1 cellular context compared by ENCODE assay signal in the genomic region with DNA sequence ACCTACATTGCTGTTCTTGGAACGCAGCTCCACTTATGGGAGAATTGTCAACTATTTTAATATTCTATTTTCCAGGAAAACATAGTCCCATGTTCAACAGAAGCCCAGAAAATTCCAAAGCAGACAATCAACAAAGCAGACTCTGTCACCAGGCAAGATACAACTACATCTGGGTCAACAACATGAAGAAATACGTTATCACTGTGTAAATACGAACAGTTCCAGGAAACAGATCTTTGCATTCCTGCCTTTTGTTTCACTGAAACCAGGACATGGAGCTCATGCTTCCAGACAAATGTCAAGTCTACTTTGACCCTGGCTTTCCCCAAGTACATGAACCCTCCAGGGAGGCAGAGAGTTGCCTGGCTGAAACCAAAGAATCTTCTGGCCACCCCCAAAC.
TF ChIP-seq lines count a peak whose summit lies in the region.

No MANE protein-coding gene starts in this region.

TF ChIP-seq in HepG2, 621 proteins besides CTCF, POLR2A, EP300 and RAD21 (continued from another document and continues in another):
- TF ChIP-seq, protein P1, sequence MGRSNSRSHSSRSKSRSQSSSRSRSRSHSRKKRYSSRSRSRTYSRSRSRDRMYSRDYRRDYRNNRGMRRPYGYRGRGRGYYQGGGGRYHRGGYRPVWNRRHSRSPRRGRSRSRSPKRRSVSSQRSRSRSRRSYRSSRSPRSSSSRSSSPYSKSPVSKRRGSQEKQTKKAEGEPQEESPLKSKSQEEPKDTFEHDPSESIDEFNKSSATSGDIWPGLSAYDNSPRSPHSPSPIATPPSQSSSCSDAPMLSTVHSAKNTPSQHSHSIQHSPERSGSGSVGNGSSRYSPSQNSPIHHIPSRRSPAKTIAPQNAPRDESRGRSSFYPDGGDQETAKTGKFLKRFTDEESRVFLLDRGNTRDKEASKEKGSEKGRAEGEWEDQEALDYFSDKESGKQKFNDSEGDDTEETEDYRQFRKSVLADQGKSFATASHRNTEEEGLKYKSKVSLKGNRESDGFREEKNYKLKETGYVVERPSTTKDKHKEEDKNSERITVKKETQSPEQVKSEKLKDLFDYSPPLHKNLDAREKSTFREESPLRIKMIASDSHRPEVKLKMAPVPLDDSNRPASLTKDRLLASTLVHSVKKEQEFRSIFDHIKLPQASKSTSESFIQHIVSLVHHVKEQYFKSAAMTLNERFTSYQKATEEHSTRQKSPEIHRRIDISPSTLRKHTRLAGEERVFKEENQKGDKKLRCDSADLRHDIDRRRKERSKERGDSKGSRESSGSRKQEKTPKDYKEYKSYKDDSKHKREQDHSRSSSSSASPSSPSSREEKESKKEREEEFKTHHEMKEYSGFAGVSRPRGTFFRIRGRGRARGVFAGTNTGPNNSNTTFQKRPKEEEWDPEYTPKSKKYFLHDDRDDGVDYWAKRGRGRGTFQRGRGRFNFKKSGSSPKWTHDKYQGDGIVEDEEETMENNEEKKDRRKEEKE (IDR thresholded peaks at IDR 0.05): no peak
- TF ChIP-seq STAT5B (CRISPR knock-in tag; IDR thresholded peaks at IDR 0.05): 0 out of 2 replicates have a peak, but pooled peaks have one; percentile 68
- TF ChIP-seq FOXC1 (CRISPR knock-in tag; IDR thresholded peaks at IDR 0.05; ENCODE audit: borderline replicate concordance): no peak
- no peak for TF ChIP-seq ZFP36L1 (CRISPR knock-in tag; IDR thresholded peaks at IDR 0.05)
- TF ChIP-seq GPBP1L1 (CRISPR knock-in tag; IDR thresholded peaks at IDR 0.05): no peak
- TF ChIP-seq ZNF574 (CRISPR knock-in tag; IDR thresholded peaks at IDR 0.05): peak; percentile 43; the same call in 1 of the 2 replicates
- no peak for TF ChIP-seq CCDC6 (CRISPR knock-in tag; IDR thresholded peaks at IDR 0.05)
- 0 out of 2 replicates have a peak, but pooled peaks have one; percentile 22 for TF ChIP-seq JUN (CRISPR knock-in tag; IDR thresholded peaks at IDR 0.05)
- no peak for TF ChIP-seq ATF5 (CRISPR knock-in tag; IDR thresholded peaks at IDR 0.05; ENCODE audit: low read depth)
- TF ChIP-seq TARDBP (CRISPR knock-in tag; IDR thresholded peaks at IDR 0.05): peak; percentile 95
- TF ChIP-seq ZFP41 (CRISPR knock-in tag; IDR thresholded peaks at IDR 0.05; ENCODE audit: borderline replicate concordance): no peak
- no peak for TF ChIP-seq SNRNP70 (IDR thresholded peaks at IDR 0.05; ENCODE audit: low read depth, low read length)
- TF ChIP-seq MAFG (CRISPR knock-in tag; IDR thresholded peaks at IDR 0.05): no peak
- TF ChIP-seq ZGPAT (CRISPR knock-in tag; IDR thresholded peaks at IDR 0.05): peak; percentile 88
- no peak for TF ChIP-seq CCAR2 (optimal IDR thresholded peaks at IDR 0.05; ENCODE audit: low read depth, low read length)
- TF ChIP-seq ZHX1 (CRISPR knock-in tag; IDR thresholded peaks at IDR 0.05; ENCODE audit: low read depth): 0 out of 2 replicates have a peak, but pooled peaks have one; percentile 55
- TF ChIP-seq, protein P2, sequence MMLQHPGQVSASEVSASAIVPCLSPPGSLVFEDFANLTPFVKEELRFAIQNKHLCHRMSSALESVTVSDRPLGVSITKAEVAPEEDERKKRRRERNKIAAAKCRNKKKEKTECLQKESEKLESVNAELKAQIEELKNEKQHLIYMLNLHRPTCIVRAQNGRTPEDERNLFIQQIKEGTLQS (CRISPR knock-in tag; IDR thresholded peaks at IDR 0.05): no peak
- no peak for TF ChIP-seq AFF4 (CRISPR knock-in tag; IDR thresholded peaks at IDR 0.05)
- no peak for TF ChIP-seq SNAPC4 (CRISPR knock-in tag; IDR thresholded peaks at IDR 0.05)
- TF ChIP-seq STAG1 (CRISPR knock-in tag; IDR thresholded peaks at IDR 0.05): peak; percentile 24
- TF ChIP-seq THAP11 (CRISPR knock-in tag; IDR thresholded peaks at IDR 0.05): peak; percentile 79
- TF ChIP-seq FOSL1 (CRISPR knock-in tag; IDR thresholded peaks at IDR 0.05; ENCODE audit: borderline replicate concordance): no peak
- TF ChIP-seq ZUFSP (CRISPR knock-in tag; IDR thresholded peaks at IDR 0.05; ENCODE audit: borderline replicate concordance): no peak
- TF ChIP-seq KDM6A (CRISPR knock-in tag; IDR thresholded peaks at IDR 0.05; ENCODE audit: low read depth): peak; percentile 86
- no peak for TF ChIP-seq RNF2 (conservative IDR thresholded peaks at IDR 0.05; ENCODE audit: low read depth)
